Comparison of ENCODE assay signal across 22 cellular contexts in the genomic region with DNA sequence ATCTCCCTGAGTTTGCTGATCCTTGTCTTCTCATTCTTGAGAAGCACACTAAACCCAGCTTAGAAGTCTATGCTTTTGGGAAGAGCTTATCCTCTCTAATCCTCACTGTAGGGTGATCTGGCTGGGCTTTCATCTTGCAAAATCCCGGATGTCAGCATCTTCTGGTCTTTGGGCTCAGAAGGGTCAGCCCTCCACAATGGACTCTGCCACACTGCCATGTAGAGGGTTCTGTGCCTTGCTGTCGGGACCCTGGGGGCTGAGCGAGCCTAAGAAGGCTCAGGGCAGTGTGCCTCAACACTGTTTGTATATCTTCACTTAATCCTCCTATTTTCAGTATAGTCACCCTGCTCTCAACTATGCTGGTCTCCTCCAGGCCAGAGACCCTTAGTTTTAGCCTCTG.
"Had no signal": no experiment of that assay in that cellular context is flagged by ENCODE, and none has a peak within 500 bp of the region (broad histone marks: within the 10 kb centered on the region; RNA-seq: fewer than 3 reads in every experiment).

No MANE protein-coding gene starts in this region.

- H3K27me3 Mint-ChIP-seq: activated CD8-positive, alpha-beta T cell treated with anti-CD3 and anti-CD28 coated beads for 36 hours; stimulated activated naive CD8-positive, alpha-beta T cell treated with anti-CD3 and anti-CD28 coated beads, Interleukin-15, Interleukin-2, amounts not matched to agents 100 ng/mL and 50 ng/mL, for 24 hours had no signal

- ATAC-seq: activated CD8-positive, alpha-beta T cell treated with anti-CD3 and anti-CD28 coated beads for 36 hours; gastroesophageal sphincter; heart left ventricle had no signal

- H3K27ac Mint-ChIP-seq: activated CD4-positive, alpha-beta T cell treated with anti-CD3 and anti-CD28 coated beads, Interleukin-2, amount 10 ng/mL, durations not matched to agents 24 days and 14 days; activated CD8-positive, alpha-beta T cell treated with anti-CD3 and anti-CD28 coated beads for 36 hours; immature natural killer cell; stimulated activated naive CD8-positive, alpha-beta T cell treated with anti-CD3 and anti-CD28 coated beads, Interleukin-15, Interleukin-2, amounts not matched to agents 100 ng/mL and 50 ng/mL, for 24 hours had no signal

- H3K36me3 ChIP-seq: breast epithelium, esophagus muscularis mucosa, gastroesophageal sphincter, heart left ventricle, left ventricle myocardium inferior, prostate gland, right atrium auricular region, tibial nerve, uterus had no signal

- DNase-seq: activated CD4-positive, alpha-beta T cell treated with anti-CD3 and anti-CD28 coated beads, Interleukin-2, amount 10 ng/mL, durations not matched to agents 24 days and 14 days; activated CD8-positive, alpha-beta T cell treated with anti-CD3 and anti-CD28 coated beads for 36 hours; activated effector memory CD4-positive, alpha-beta T cell treated with Interleukin-2 at 50 U/mL for 16 hours; activated naive CD4-positive, alpha-beta T cell treated with anti-CD3 and anti-CD28 coated beads, Interleukin-2, amount 50 U/mL, for 16 hours; activated T-cell treated with anti-CD3 and anti-CD28 coated beads, Interleukin-2, amount 50 U/mL, for 1 hour; aorta; cerebellar nuclear complex; cortex of kidney; effector CD8-positive, alpha-beta T cell; heart left ventricle; immature natural killer cell; kidney glomerular epithelial cell; left ventricle myocardium inferior; stimulated activated CD4-positive, alpha-beta T cell treated with anti-CD3 and anti-CD28 coated beads, Interleukin-2, amount 100 ng/mL, for 24 hours; uterus had no signal

- H3K4me3 Mint-ChIP-seq: activated CD4-positive, alpha-beta T cell treated with anti-CD3 and anti-CD28 coated beads, Interleukin-2, amount 10 ng/mL, durations not matched to agents 24 days and 14 days; activated CD8-positive, alpha-beta T cell treated with anti-CD3 and anti-CD28 coated beads for 36 hours; immature natural killer cell; stimulated activated naive CD8-positive, alpha-beta T cell treated with anti-CD3 and anti-CD28 coated beads, Interleukin-15, Interleukin-2, amounts not matched to agents 100 ng/mL and 50 ng/mL, for 24 hours had no signal

- H3K9me3 Mint-ChIP-seq: activated CD4-positive, alpha-beta T cell treated with anti-CD3 and anti-CD28 coated beads, Interleukin-2, amount 10 ng/mL, durations not matched to agents 24 days and 14 days; activated CD8-positive, alpha-beta T cell treated with anti-CD3 and anti-CD28 coated beads for 36 hours; immature natural killer cell; stimulated activated naive CD8-positive, alpha-beta T cell treated with anti-CD3 and anti-CD28 coated beads, Interleukin-15, Interleukin-2, amounts not matched to agents 100 ng/mL and 50 ng/mL, for 24 hours had no signal

- H3K4me3 ChIP-seq: breast epithelium, esophagus muscularis mucosa, gastroesophageal sphincter, heart left ventricle, left ventricle myocardium inferior, prostate gland, right atrium auricular region, tibial nerve, uterus had no signal

- H3K4me1 Mint-ChIP-seq: activated CD4-positive, alpha-beta T cell treated with anti-CD3 and anti-CD28 coated beads, Interleukin-2, amount 10 ng/mL, durations not matched to agents 24 days and 14 days; immature natural killer cell had no signal

- H3K27ac ChIP-seq: breast epithelium, esophagus muscularis mucosa, gastroesophageal sphincter, heart left ventricle, left ventricle myocardium inferior, prostate gland, right atrium auricular region, tibial nerve, uterus had no signal

- H3K27me3 ChIP-seq: breast epithelium, esophagus muscularis mucosa, heart left ventricle, right atrium auricular region, tibial nerve, uterus had no signal

- H3K4me1 ChIP-seq: breast epithelium, esophagus muscularis mucosa, gastroesophageal sphincter, heart left ventricle, left ventricle myocardium inferior, prostate gland, right atrium auricular region, tibial nerve, uterus had no signal

- H3K9me3 ChIP-seq: breast epithelium, esophagus muscularis mucosa, gastroesophageal sphincter, heart left ventricle, left ventricle myocardium inferior, prostate gland, right atrium auricular region, tibial nerve, uterus had no signal
